Comparison of ENCODE assay signal across 1 cellular context in the genomic region with DNA sequence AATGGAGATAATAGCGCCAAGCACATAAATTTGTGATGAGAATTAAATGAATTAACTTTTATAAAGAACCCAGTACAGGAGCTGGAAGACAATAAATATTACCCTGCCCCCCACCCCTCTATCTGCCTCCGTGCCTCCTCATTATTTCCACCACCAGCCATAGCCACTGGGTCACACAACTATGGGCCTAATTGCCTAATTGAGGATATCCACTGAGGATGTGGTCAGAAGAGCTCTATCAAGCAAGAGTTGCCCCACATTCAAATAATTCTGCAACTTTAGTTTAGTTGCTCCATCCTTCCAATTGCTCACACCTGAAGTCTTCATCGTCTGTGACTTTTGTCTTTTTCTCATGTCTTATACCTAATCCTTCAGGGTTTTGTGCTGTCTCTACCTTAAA.
TF ChIP-seq lines count a peak whose summit lies in the region.

No MANE protein-coding gene starts in this region.

TF ChIP-seq in GM23338, 12 proteins besides CTCF, POLR2A, EP300 and RAD21 (continued from another document):
- TF ChIP-seq ZNF462 (CRISPR knock-in tag; IDR thresholded peaks at IDR 0.05) (no peak), EZH2 (IDR thresholded peaks at IDR 0.05; ENCODE audit: low read depth, unreplicated experiment) (no peak)
- TF ChIP-seq, protein P1, sequence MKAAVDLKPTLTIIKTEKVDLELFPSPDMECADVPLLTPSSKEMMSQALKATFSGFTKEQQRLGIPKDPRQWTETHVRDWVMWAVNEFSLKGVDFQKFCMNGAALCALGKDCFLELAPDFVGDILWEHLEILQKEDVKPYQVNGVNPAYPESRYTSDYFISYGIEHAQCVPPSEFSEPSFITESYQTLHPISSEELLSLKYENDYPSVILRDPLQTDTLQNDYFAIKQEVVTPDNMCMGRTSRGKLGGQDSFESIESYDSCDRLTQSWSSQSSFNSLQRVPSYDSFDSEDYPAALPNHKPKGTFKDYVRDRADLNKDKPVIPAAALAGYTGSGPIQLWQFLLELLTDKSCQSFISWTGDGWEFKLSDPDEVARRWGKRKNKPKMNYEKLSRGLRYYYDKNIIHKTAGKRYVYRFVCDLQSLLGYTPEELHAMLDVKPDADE (IDR thresholded peaks at IDR 0.05), result no peak
